ENCODE assay signal across 21 cellular contexts in genomic region chr17:69592692-69593350, GRCh38.
DNase-seq lines count a peak whose midpoint lies in the region; ATAC-seq, FAIRE-seq and TF ChIP-seq lines count a peak whose summit lies in the region.
"Had no signal": no experiment of that assay in that cellular context is flagged by ENCODE, and none has a peak within 500 bp of the region (broad histone marks: within the 10 kb centered on the region; RNA-seq: fewer than 3 reads in every experiment).

No MANE protein-coding gene starts in this region.

- H3K4me3 Mint-ChIP-seq in Calu3 (ENCODE audit: low read depth, unreplicated experiment) = no peak overlapping the region
- H3K4me3 Mint-ChIP-seq: activated CD4-positive, alpha-beta T cell treated with anti-CD3 and anti-CD28 coated beads, Interleukin-2, amount 10 ng/mL, durations not matched to agents 24 days and 14 days; CD4-positive, alpha-beta memory T cell; nephron progenitor cell; T-cell had no signal

- H3K36me3 ChIP-seq in brain microvascular endothelial cell (replicated peaks) = no peaks in the 10 kb centered on the region
- H3K36me3 ChIP-seq: HAP-1, left lung, thoracic aorta had no signal

- TF ChIP-seq CTCF in brain microvascular endothelial cell (IDR thresholded peaks at IDR 0.05; ENCODE audit: low read depth, low read length, missing control alignments) (no peak), Calu3 (IDR thresholded peaks at IDR 0.05; ENCODE audit: unreplicated experiment) (no peak)

- CTCF ChIA-PET in Calu3 (lab: Charles Lee) = no interaction called here

- H3K27ac Mint-ChIP-seq in Calu3 (ENCODE audit: unreplicated experiment) = no peak overlapping the region
- H3K27ac Mint-ChIP-seq: activated CD4-positive, alpha-beta T cell treated with anti-CD3 and anti-CD28 coated beads, Interleukin-2, amount 10 ng/mL, durations not matched to agents 24 days and 14 days; CD4-positive, alpha-beta memory T cell; nephron progenitor cell; T-cell had no signal

- FAIRE-seq in HTR-8/SVneo (lab: Jason Lieb, UNC) = no peak

- DNase-seq in AG08396 (ENCODE audit: low spot score) (peak; percentile 35), HTR-8/SVneo (ENCODE audit: insufficient read length, low spot score) (peak; percentile 28), brain microvascular endothelial cell (peak; percentile 51), iris pigment epithelial cell (ENCODE audit: low read depth) (peak; percentile 96), T1000 (lab: John Stamatoyannopoulos, UW) (no peak), NCI-H1694 treated with DMSO at 0.1 percent for 48 hours (lab: John Stamatoyannopoulos, UW) (no peak), Calu3 (no peak)
- DNase-seq: activated effector memory CD4-positive, alpha-beta T cell treated with Interleukin-2 at 50 U/mL for 16 hours; CD4-positive, alpha-beta memory T cell; DMS153; left lung; midbrain; nephron progenitor cell; stimulated activated naive CD4-positive, alpha-beta T cell; T-cell had no signal

- no peaks in the 10 kb centered on the region for H3K36me3 Mint-ChIP-seq in Calu3 (ENCODE audit: insufficient read depth, unreplicated experiment)
- H3K36me3 Mint-ChIP-seq: CD4-positive, alpha-beta memory T cell; T-cell had no signal

- peak overlapping the region; percentile 47 for H3K27ac ChIP-seq in brain microvascular endothelial cell
- H3K27ac ChIP-seq: left lung, skin epidermis, thoracic aorta had no signal

- H3K9me3 Mint-ChIP-seq in Calu3 (ENCODE audit: low read depth, unreplicated experiment) = peaks cover 5% of the 10 kb centered on the region
- H3K9me3 Mint-ChIP-seq: activated CD4-positive, alpha-beta T cell treated with anti-CD3 and anti-CD28 coated beads, Interleukin-2, amount 10 ng/mL, durations not matched to agents 24 days and 14 days; CD4-positive, alpha-beta memory T cell; T-cell had no signal

- no peak for ATAC-seq in GM19455 (IDR thresholded peaks at IDR 0.05; ENCODE audit: unreplicated experiment)
- ATAC-seq: esophagus mucosa, left lung, T-cell had no signal

- BruUV-seq in Calu3 (replicated peaks; lab: Mats Ljungman, UMichigan) = no TSS peak

- no peaks in the 10 kb centered on the region for H3K27me3 ChIP-seq in brain microvascular endothelial cell (replicated peaks)
- H3K27me3 ChIP-seq: left lung had no signal

- intact Hi-C loops in Calu3 (cut with micrococcal nuclease; ENCODE audit: unreplicated experiment) = no loop called here

- no peak overlapping the region for H3K4me3 ChIP-seq in brain microvascular endothelial cell (ENCODE audit: low read depth, low read length)
- H3K4me3 ChIP-seq: HAP-1, left lung, skin epidermis, thoracic aorta had no signal

- in situ Hi-C loops in brain microvascular endothelial cell (cut with HindIII; ENCODE audit: low pct_ligation_motif_present, low sequenced_read_pairs) = no loop called here

- H3K4me1 Mint-ChIP-seq in Calu3 (ENCODE audit: low read depth, unreplicated experiment) = no peaks in the 10 kb centered on the region
- H3K4me1 Mint-ChIP-seq: activated CD4-positive, alpha-beta T cell treated with anti-CD3 and anti-CD28 coated beads, Interleukin-2, amount 10 ng/mL, durations not matched to agents 24 days and 14 days; CD4-positive, alpha-beta memory T cell; T-cell had no signal

- no peaks in the 10 kb centered on the region for H3K27me3 Mint-ChIP-seq in Calu3 (ENCODE audit: unreplicated experiment)

Comparison
In these comparisons a context has a peak if more than half of its experiments do, and no peak if none do; other contexts are left out.
1. DNase-seq: peak in AG08396 (single experiment), HTR-8/SVneo (single experiment), brain microvascular endothelial cell (single experiment) and iris pigment epithelial cell (single experiment); none in T1000 (single experiment), NCI-H1694 treated with DMSO at 0.1 percent for 48 hours (single experiment) and Calu3 (single experiment).